35 cellular contexts compared by ENCODE assay signal in genomic region chrX:76617020-76617419, GRCh38.
"Had no signal": no experiment of that assay in that cellular context is flagged by ENCODE, and none has a peak within 500 bp of the region (broad histone marks: within the 10 kb centered on the region; RNA-seq: fewer than 3 reads in every experiment).

No MANE protein-coding gene starts in this region.

- H3K4me3 ChIP-seq: adrenal gland, body of pancreas, breast epithelium, cardiac muscle cell had no signal

- H3K4me1 ChIP-seq: adrenal gland, body of pancreas, breast epithelium had no signal

- H3K27me3 ChIP-seq: adrenal gland, body of pancreas, brain microvascular endothelial cell, breast epithelium, cardiac muscle cell had no signal

- FAIRE-seq: astrocyte, TTC549 had no signal

- DNase-seq: activated B cell treated with CpG ODN at 0.5 μM for 24 hours; activated CD4-positive, alpha-beta memory T cell treated with anti-CD3 and anti-CD28 coated beads for 36 hours; activated CD4-positive, alpha-beta T cell treated with anti-CD3 and anti-CD28 coated beads for 4 hours; activated CD4-positive, alpha-beta T cell treated with anti-CD3 and anti-CD28 coated beads, Interleukin-2, amount 10 ng/mL, durations not matched to agents 24 days and 14 days; activated CD4-positive, alpha-beta T cell treated with anti-CD3 and anti-CD28 coated beads, Interleukin-2, amount 50 U/mL, for 1 hour; activated CD4-positive, alpha-beta T cell treated with anti-CD3 and anti-CD28 coated beads, Interleukin-2, amount 50 U/mL, for 4 hours; activated CD4-positive, CD25-positive, alpha-beta regulatory T cell treated with anti-CD3 and anti-CD28 coated beads, Interleukin-2, amount 50 U/mL, for 72 hours; activated CD8-positive, alpha-beta memory T cell treated with anti-CD3 and anti-CD28 coated beads, Interleukin-2, amount 50 U/mL, for 4 hours; activated CD8-positive, alpha-beta T cell treated with anti-CD3 and anti-CD28 coated beads for 36 hours; activated effector memory CD4-positive, alpha-beta T cell treated with anti-CD3 and anti-CD28 coated beads, Interleukin-2, amount 50 U/mL, for 16 hours; activated gamma-delta T cell treated with Interleukin-2 at 50 U/mL for 16 hours; activated naive CD4-positive, alpha-beta T cell; activated naive CD4-positive, alpha-beta T cell treated with anti-CD3 and anti-CD28 coated beads for 36 hours; activated naive CD4-positive, alpha-beta T cell treated with anti-CD3 and anti-CD28 coated beads, Interleukin-2, amount 50 U/mL, for 16 hours; activated naive CD8-positive, alpha-beta T cell treated with anti-CD3 and anti-CD28 coated beads for 36 hours; activated T-cell treated with anti-CD3 and anti-CD28 coated beads for 4 hours; activated T-cell treated with anti-CD3 and anti-CD28 coated beads, Interleukin-2, amount 50 U/mL, for 1 hour; activated T-cell treated with anti-CD3 and anti-CD28 coated beads, Interleukin-2, amount 50 U/mL, for 4 hours; activated T-cell treated with anti-CD3 and anti-CD28 coated beads, Interleukin-2, amount 50 U/mL, for 72 hours; adrenal gland; amniotic stem cell; aorta; body of pancreas; brain microvascular endothelial cell; central memory CD4-positive, alpha-beta T cell; T-helper 1 cell; T-helper 2 cell; T-helper 9 cell had no signal

- H3K27ac ChIP-seq: adrenal gland, body of pancreas, brain microvascular endothelial cell, breast epithelium, cardiac muscle cell, VCaP had no signal

- ATAC-seq: activated CD8-positive, alpha-beta T cell treated with anti-CD3 and anti-CD28 coated beads for 36 hours; activated naive CD4-positive, alpha-beta T cell treated with anti-CD3 and anti-CD28 coated beads, Interleukin-2, amount 50 U/mL, for 72 hours; activated T-cell treated with anti-CD3 and anti-CD28 coated beads, Interleukin-2, amount 50 U/mL, for 4 hours; activated T-cell treated with anti-CD3 and anti-CD28 coated beads, Interleukin-2, amount 50 U/mL, for 72 hours; activated T-helper 17 cell treated with anti-CD3 and anti-CD28 coated beads, Interleukin-2, amount 50 U/mL, for 72 hours; body of pancreas had no signal

- H3K36me3 ChIP-seq: adrenal gland, brain microvascular endothelial cell, breast epithelium, cardiac muscle cell had no signal
